In genomic region chr16:21704733-21705132, GRCh38 we compare ENCODE assay signal across 1 cellular context.
A peak's percentile ranks its signal among the peaks of the same experiment; 100 is the strongest.
TF ChIP-seq lines count a peak whose summit lies in the region.

No MANE protein-coding gene starts in this region.

TF ChIP-seq in K562, 482 proteins besides CTCF, POLR2A, EP300 and RAD21:
- TF ChIP-seq NR2C1 (IDR thresholded peaks at IDR 0.05): peak; percentile 26; the same call in 1 of the 2 replicates
- TF ChIP-seq NR2C1 (tag; IDR thresholded peaks at IDR 0.05): no peak
- peak; percentile 28; the same call in 1 of the 2 replicates for TF ChIP-seq ESRRA (IDR thresholded peaks at IDR 0.05; ENCODE audit: borderline replicate concordance, low read depth)
- peak in 1 of 3 experiments; percentile 88; a peak in 2 of 6 replicates for TF ChIP-seq ZBTB11 (CRISPR knock-in tag; IDR thresholded peaks at IDR 0.05)
- no peak for TF ChIP-seq KHSRP (IDR thresholded peaks at IDR 0.05)
- TF ChIP-seq MECOM (CRISPR knock-in tag; IDR thresholded peaks at IDR 0.05): no peak
- peak; percentile 20; the same call in 1 of the 2 replicates for TF ChIP-seq NCOA1 (IDR thresholded peaks at IDR 0.05; ENCODE audit: low read depth)
- no peak for TF ChIP-seq ZNF592 (IDR thresholded peaks at IDR 0.05)
- TF ChIP-seq ZNF253 (CRISPR knock-in tag; conservative IDR thresholded peaks at IDR 0.05): no peak
- no peak for TF ChIP-seq PRDM10 (IDR thresholded peaks at IDR 0.05; ENCODE audit: partially characterized antibody)
- no peak for TF ChIP-seq ZNF79 (CRISPR knock-in tag; IDR thresholded peaks at IDR 0.05; ENCODE audit: low read depth)
- peak; percentile 56 for TF ChIP-seq MYC (IDR thresholded peaks at IDR 0.05; ENCODE audit: low read depth, low read length)
- no peak for TF ChIP-seq MYC (CRISPR knock-in tag; IDR thresholded peaks at IDR 0.05; ENCODE audit: borderline replicate concordance, low read depth)
- no peak for TF ChIP-seq ASH1L (IDR thresholded peaks at IDR 0.05; ENCODE audit: borderline replicate concordance, low read depth, partially characterized antibody)
- peak; percentile 20 for TF ChIP-seq NFYB (IDR thresholded peaks at IDR 0.05; ENCODE audit: extremely low read depth, insufficient read length)
- TF ChIP-seq CBX2 (IDR thresholded peaks at IDR 0.05; ENCODE audit: insufficient read depth, low read length, poor library complexity, severe bottlenecking): no peak
- peak; percentile 60; the same call in 1 of the 2 replicates for TF ChIP-seq SREBF1 (IDR thresholded peaks at IDR 0.05; ENCODE audit: borderline replicate concordance, low read depth, low read length)
- no peak for TF ChIP-seq USF1 (CRISPR knock-in tag; IDR thresholded peaks at IDR 0.05)
